In genomic region chr7:97971990-97972943, GRCh38 we compare ENCODE assay signal across 8 cellular contexts. TPM values are rescaled to one million over a fixed set of nuclear protein-coding genes. Genes with fewer than 3 reads are reported as not detected.
DNase-seq lines count a peak whose midpoint lies in the region; ATAC-seq and TF ChIP-seq lines count a peak whose summit lies in the region.

No MANE protein-coding gene starts in this region.

- peak overlapping the region; percentile 54 for H3K4me3 ChIP-seq in epithelial cell of esophagus (ENCODE audit: low read length)

- H3K36me3 Mint-ChIP-seq in Calu3 (ENCODE audit: insufficient read depth, unreplicated experiment) = peaks cover 16% of the 10 kb centered on the region

- peak overlapping the region; percentile 83 for H3K27ac Mint-ChIP-seq in Calu3 (ENCODE audit: unreplicated experiment)

- DNase-seq in Calu3 (peak; percentile 80), HPDE6-E6E7 (ENCODE audit: extremely low spot score) (peak; percentile 82), NOMO-1 treated with dmso at 0.1 percent for 144 hours (lab: John Stamatoyannopoulos, UW; ENCODE audit: unreplicated experiment) (peak; percentile 63), activated T-cell treated with anti-CD3 and anti-CD28 coated beads for 1 hour (ENCODE audit: low read depth) (peak; percentile 72), epithelial cell of esophagus (ENCODE audit: low read depth) (peak; percentile 84), mucosa of gallbladder (ENCODE audit: low spot score) (peak; percentile 74)
- DNase-seq in stimulated activated CD8-positive, alpha-beta memory T cell treated with anti-CD3 and anti-CD28 coated beads, Interleukin-4, amount 100 ng/mL, for 4 hours (ENCODE audit: low read depth in 2 of 2, low spot score in 1 of 2) = peak; percentile 58 to 70

- ATAC-seq in GM19468 (IDR thresholded peaks at IDR 0.05; ENCODE audit: extremely low read depth, unreplicated experiment) = peak; percentile 94

- intact Hi-C loops in Calu3 (cut with micrococcal nuclease; ENCODE audit: unreplicated experiment) = no loop called here

- TF ChIP-seq CTCF in Calu3 (IDR thresholded peaks at IDR 0.05; ENCODE audit: unreplicated experiment) (no peak), epithelial cell of esophagus (IDR thresholded peaks at IDR 0.05; ENCODE audit: insufficient read depth, low read depth, low read length, missing control alignments) (peak; percentile 52)

- peak overlapping the region; percentile 86 for H3K4me3 Mint-ChIP-seq in Calu3 (ENCODE audit: low read depth, unreplicated experiment)

- H3K4me1 Mint-ChIP-seq in Calu3 (ENCODE audit: low read depth, unreplicated experiment) = peaks cover 7% of the 10 kb centered on the region

- CTCF ChIA-PET in Calu3 (lab: Charles Lee) = no interaction called here

- no peaks in the 10 kb centered on the region for H3K27me3 Mint-ChIP-seq in Calu3 (ENCODE audit: unreplicated experiment)

- TSS peak; percentile 81 for BruUV-seq in Calu3 (replicated peaks; lab: Mats Ljungman, UMichigan)

- peaks cover 2% of the 10 kb centered on the region for H3K9me3 Mint-ChIP-seq in Calu3 (ENCODE audit: low read depth, unreplicated experiment)

RNA-seq across cellular contexts. Expression of gene OCM2, which starts 17.7 kb away (rescaled TPM):
- total RNA-seq in Calu3 (2022) (not detected in 2 replicates), mucosa of gallbladder (not detected)

Comparison
In these comparisons a context has a peak if more than half of its experiments do, and no peak if none do; other contexts are left out.
1. Peak in every context shown above with its lines: DNase-seq, ATAC-seq and H3K4me3 ChIP-seq.